8 cellular contexts compared by ENCODE assay signal in the genomic region with DNA sequence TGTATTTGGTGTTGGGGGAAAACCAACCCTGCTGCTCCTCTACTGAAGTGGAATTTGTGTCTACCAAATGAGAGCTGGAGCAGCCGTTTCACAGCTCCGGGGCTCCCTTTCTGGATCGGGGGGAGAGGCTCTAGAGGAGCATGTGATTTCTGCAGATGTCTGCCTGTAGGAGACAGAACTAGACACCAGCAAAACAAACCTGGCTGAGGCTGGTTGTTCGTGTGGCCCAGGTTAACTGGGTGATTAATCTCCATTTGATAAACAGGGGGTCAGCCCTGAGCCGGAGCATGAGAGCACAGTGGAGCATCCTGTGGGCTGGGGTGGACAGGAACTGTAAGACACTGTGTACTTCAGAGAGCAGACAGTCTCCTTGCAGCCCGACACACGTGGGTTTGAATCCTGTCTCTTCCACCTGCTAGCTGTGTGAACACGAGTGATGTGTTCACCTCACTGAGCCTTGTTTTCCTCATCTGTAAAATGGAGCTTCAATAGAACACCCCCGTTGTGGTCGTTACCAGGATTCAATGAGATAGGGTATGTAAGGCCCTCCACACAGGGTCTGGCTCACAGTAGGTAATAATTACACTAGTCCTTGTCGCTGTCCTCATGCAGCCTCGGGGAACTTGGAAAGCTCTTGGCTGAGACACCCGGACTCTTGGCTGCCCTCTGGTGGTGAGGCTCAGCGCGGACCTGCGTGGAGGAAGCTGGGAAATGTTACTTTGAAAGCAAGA. TPM values are rescaled to one million over a fixed set of nuclear protein-coding genes. Genes with fewer than 3 reads are reported as not detected.
DNase-seq lines count a peak whose midpoint lies in the region; ATAC-seq and TF ChIP-seq lines count a peak whose summit lies in the region.

No MANE protein-coding gene starts in this region.

- intact Hi-C loops in Right ventricle myocardium inferior (cut with DNase I) (loop anchor here (10.0 kb wide), 2 partner anchors 149 to 649 kb away; no protein-coding TSS in a partner anchor), prostate gland (cut with DNase I) (loop anchor here (10.0 kb wide), 1 partner anchor 649 kb away; no protein-coding TSS in a partner anchor)

- DNase-seq in GM06990 (ENCODE audit: extremely low read depth, insufficient read length) (no peak), HUDEP-2 (lab: John Stamatoyannopoulos, UW; ENCODE audit: unreplicated experiment in 76 of 76) (peak in 67 of 76 experiments; percentile 5 to 82 (median 62)), SJCRH30 (peak; percentile 64 to 76), Right ventricle myocardium inferior (ENCODE audit: missing footprints) (peak; percentile 87), prostate gland (ENCODE audit: low spot score) (peak; percentile 47)
- peak; percentile 70 for DNase-seq in activated naive CD4-positive, alpha-beta T cell treated with Interleukin-2 at 50 U/mL for 16 hours

- peaks cover under 1% of the 10 kb centered on the region; the same call in 1 of the 2 replicates for H3K4me1 ChIP-seq in SJCRH30
- H3K4me1 ChIP-seq in prostate gland (replicated peaks): no peaks in the 10 kb centered on the region

- WGBS in prostate gland: 39% methylated on average over 16 of the region's 16 CpGs

- TF ChIP-seq CTCF in GM06990 (IDR thresholded peaks at IDR 0.05; ENCODE audit: insufficient read depth, low read length, poor library complexity, severe bottlenecking): peak; percentile 98
- TF ChIP-seq CTCF in prostate gland (IDR thresholded peaks at IDR 0.05): peak in 3 of 4 experiments; percentile 49 to 73 (median 60)

- H3K27ac ChIP-seq in SJCRH30 (no peak overlapping the region), prostate gland (no peak overlapping the region)

- H3K36me3 ChIP-seq in GM06990 (ENCODE audit: control insufficient read depth, insufficient read depth, low read length): no peaks in the 10 kb centered on the region
- no peaks in the 10 kb centered on the region for H3K36me3 ChIP-seq in SJCRH30
- no peaks in the 10 kb centered on the region for H3K36me3 ChIP-seq in prostate gland

- no peaks in the 10 kb centered on the region for H3K9me3 ChIP-seq in SJCRH30 (replicated peaks)
- no peaks in the 10 kb centered on the region for H3K9me3 ChIP-seq in prostate gland

- no peak for TF ChIP-seq POLR2A in prostate gland (IDR thresholded peaks at IDR 0.05)

- ATAC-seq in Right ventricle myocardium inferior (peak; percentile 73), HG03196 (IDR thresholded peaks at IDR 0.05; ENCODE audit: unreplicated experiment) (no peak), esophagus mucosa (no peak)

- H3K4me3 ChIP-seq in GM06990 (replicated peaks; ENCODE audit: low read depth, low read length) (no peak overlapping the region), SJCRH30 (no peak overlapping the region), prostate gland (no peak overlapping the region)

- no peaks in the 10 kb centered on the region; the same call in none of the 2 replicates for H3K27me3 ChIP-seq in GM06990 (replicated peaks; ENCODE audit: control insufficient read depth, insufficient read depth, low read length)
- H3K27me3 ChIP-seq in SJCRH30: 0 out of 2 replicates have a peak, but pooled peaks cover 3% of the 10 kb centered on the region
- no peaks in the 10 kb centered on the region for H3K27me3 ChIP-seq in prostate gland (replicated peaks; ENCODE audit: insufficient read depth)

RNA-seq across cellular contexts. Expression of a gene that starts 12.9 kb away (rescaled TPM):
- not detected in 2 replicates for total RNA-seq in SJCRH30 (2014; rRNA removed; shearing (Covaris generic))
- total RNA-seq in Right ventricle myocardium inferior (1.8 TPM), prostate gland (1 to 10 TPM; 2.2 to 2.4 TPM), esophagus mucosa (179 TPM)

RNA-seq across cellular contexts. Expression of a gene that starts 30.1 kb away (rescaled TPM):
- total RNA-seq in SJCRH30 (2014; rRNA removed; shearing (Covaris generic)): not detected in 2 replicates
- total RNA-seq in Right ventricle myocardium inferior (not detected), prostate gland (not detected), esophagus mucosa (not detected)

Comparison
In these comparisons a context has a peak if more than half of its experiments do, and no peak if none do; other contexts are left out.
1. RNA of a gene that starts 12.9 kb away (total RNA-seq): 179 TPM in esophagus mucosa (single experiment); 2.2 to 2.4 TPM in prostate gland, 1.8 TPM in Right ventricle myocardium inferior (single experiment) and not detected in SJCRH30; every median in the first group is over 10 times any median in the second.